ENCODE assay signal across 21 cellular contexts in genomic region chr18:50569930-50570329, GRCh38. TPM values are rescaled to one million over a fixed set of nuclear protein-coding genes. Genes with fewer than 3 reads are reported as not detected.
"Had no signal": no experiment of that assay in that cellular context is flagged by ENCODE, and none has a peak within 500 bp of the region (broad histone marks: within the 10 kb centered on the region; RNA-seq: fewer than 3 reads in every experiment).

No MANE protein-coding gene starts in this region.

- H3K27ac ChIP-seq: colonic mucosa, foreskin keratinocyte, thyroid gland had no signal

- H3K27me3 Mint-ChIP-seq: brain had no signal

- H3K4me3 ChIP-seq: colonic mucosa, lung, thyroid gland had no signal

- H3K9me3 Mint-ChIP-seq: T-helper 2 cell treated with Interferon-gamma antibody and Interleukin-4, amounts not matched to agents 5 μg/mL and 100 μg/mL, for 36 hours had no signal

- H3K27me3 ChIP-seq: colonic mucosa, thyroid gland had no signal

- H3K4me3 Mint-ChIP-seq: activated CD4-positive, alpha-beta T cell treated with anti-CD3 and anti-CD28 coated beads, Interleukin-2, amount 10 ng/mL, durations not matched to agents 7 days and 5 days; activated CD8-positive, alpha-beta T cell treated with anti-CD3 and anti-CD28 coated beads, Interleukin-2, amount 10 ng/mL, durations not matched to agents 7 days and 5 days; activated naive CD4-positive, alpha-beta T cell treated with anti-CD3 and anti-CD28 coated beads for 36 hours; activated T-cell treated with anti-CD3 and anti-CD28 coated beads, Interleukin-2, amount 50 U/mL, for 4 hours; central memory CD8-positive, alpha-beta T cell; mesothelial cell of epicardium; nephron; T-helper 2 cell treated with Interferon-gamma antibody and Interleukin-4, amounts not matched to agents 5 μg/mL and 100 μg/mL, for 36 hours had no signal

- DNase-seq: activated CD4-positive, alpha-beta T cell treated with anti-CD3 and anti-CD28 coated beads, Interleukin-2, amount 10 ng/mL, durations not matched to agents 7 days and 5 days; activated CD8-positive, alpha-beta T cell treated with anti-CD3 and anti-CD28 coated beads, Interleukin-2, amount 10 ng/mL, durations not matched to agents 7 days and 5 days; activated naive CD4-positive, alpha-beta T cell treated with anti-CD3 and anti-CD28 coated beads for 36 hours; activated T-cell treated with anti-CD3 and anti-CD28 coated beads, Interleukin-2, amount 50 U/mL, for 4 hours; anterior cingulate cortex; colonic mucosa; foreskin keratinocyte; hypothalamus; islet precursor cell; occipital lobe; stimulated activated CD8-positive, alpha-beta memory T cell treated with anti-CD3 and anti-CD28 coated beads, Interleukin-4, amount 100 ng/mL, for 48 hours; stimulated activated naive CD4-positive, alpha-beta T cell; thyroid gland had no signal

- H3K27ac Mint-ChIP-seq: activated CD4-positive, alpha-beta T cell treated with anti-CD3 and anti-CD28 coated beads, Interleukin-2, amount 10 ng/mL, durations not matched to agents 7 days and 5 days; activated CD8-positive, alpha-beta T cell treated with anti-CD3 and anti-CD28 coated beads, Interleukin-2, amount 10 ng/mL, durations not matched to agents 7 days and 5 days; activated naive CD4-positive, alpha-beta T cell treated with anti-CD3 and anti-CD28 coated beads for 36 hours; mesothelial cell of epicardium; T-helper 2 cell treated with Interferon-gamma antibody and Interleukin-4, amounts not matched to agents 5 μg/mL and 100 μg/mL, for 36 hours had no signal

- H3K36me3 ChIP-seq: colonic mucosa, thyroid gland had no signal

- ATAC-seq: activated CD8-positive, alpha-beta T cell treated with anti-CD3 and anti-CD28 coated beads, Interleukin-2, amount 10 ng/mL, durations not matched to agents 7 days and 5 days; activated T-cell treated with anti-CD3 and anti-CD28 coated beads, Interleukin-2, amount 50 U/mL, for 4 hours; foreskin keratinocyte; left lobe of liver had no signal

- H3K4me1 ChIP-seq: colonic mucosa, foreskin keratinocyte, thyroid gland had no signal

- H3K4me1 Mint-ChIP-seq: activated CD4-positive, alpha-beta T cell treated with anti-CD3 and anti-CD28 coated beads, Interleukin-2, amount 10 ng/mL, durations not matched to agents 7 days and 5 days; central memory CD8-positive, alpha-beta T cell; nephron had no signal

- H3K9me3 ChIP-seq: colonic mucosa, thyroid gland had no signal

RNA-seq across cellular contexts. Expression of gene MAPK4, which starts 10.0 kb away (rescaled TPM):
- total RNA-seq: activated CD4-positive, alpha-beta T cell treated with anti-CD3 and anti-CD28 coated beads, Interleukin-2, amount 10 ng/mL, durations not matched to agents 7 days and 5 days; activated CD8-positive, alpha-beta T cell treated with anti-CD3 and anti-CD28 coated beads, Interleukin-2, amount 10 ng/mL, durations not matched to agents 7 days and 5 days; activated naive CD4-positive, alpha-beta T cell treated with anti-CD3 and anti-CD28 coated beads for 36 hours; activated T-cell treated with anti-CD3 and anti-CD28 coated beads, Interleukin-2, amount 50 U/mL, for 4 hours; fibroblast of lung; foreskin keratinocyte had no signal
- polyA plus RNA-seq: fibroblast of lung had no signal
